In the genomic region with DNA sequence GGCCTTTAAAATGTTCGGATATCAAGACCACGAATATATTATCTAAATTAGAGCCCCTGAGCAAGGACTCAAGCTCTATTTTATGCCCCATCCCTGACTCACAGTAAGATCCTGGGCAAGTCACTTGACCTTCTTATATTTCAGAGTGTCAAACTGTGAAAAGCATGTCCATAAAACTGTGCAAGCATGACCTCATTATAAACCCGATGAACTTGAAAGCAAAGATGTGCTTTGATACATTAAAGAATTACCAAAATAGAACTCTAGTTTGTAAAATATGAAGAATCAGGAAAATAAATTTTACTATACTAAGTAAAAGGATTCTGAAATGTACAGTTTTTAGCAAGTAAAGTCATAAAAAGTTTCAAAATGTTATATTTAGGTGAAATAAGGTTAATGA, we compare ENCODE assay signal across 23 cellular contexts.
"Had no signal": no experiment of that assay in that cellular context is flagged by ENCODE, and none has a peak within 500 bp of the region (broad histone marks: within the 10 kb centered on the region; RNA-seq: fewer than 3 reads in every experiment).

No MANE protein-coding gene starts in this region.

- H3K4me3 ChIP-seq: K562 had no signal

- H3K9me3 ChIP-seq: SK-N-SH had no signal

- H3K9ac ChIP-seq: KMS-11, SK-N-SH had no signal

- ATAC-seq: HepG2, K562, Panc1, PC-3 had no signal

- H3K27me3 Mint-ChIP-seq: IgD-negative memory B cell had no signal

- H3K9me2 ChIP-seq: SK-N-SH had no signal

- DNase-seq: Kasumi-1, MM.1S, NCI-H1092 treated with DMSO at 0.1 percent for 48 hours, NCI-H1436, NCI-H187, NCI-H2029, NCI-H2081 treated with DMSO at 0.1 percent for 48 hours, NCI-H2171, NCI-H226, NCI-H446, NCI-H510A, NCI-H524 treated with DMSO at 0.1 percent for 48 hours, NCI-H69, NCI-H774, PC-3, SHP77, SK-N-SH had no signal

- H3K27ac ChIP-seq: KMS-11, RWPE1 had no signal

- FAIRE-seq: HepG2, K562 had no signal

- H3K4me2 ChIP-seq: KMS-11, SK-N-SH had no signal
